ENCODE assay signal across 1 cellular context in genomic region chr1:223256034-223256433, GRCh38.
TF ChIP-seq lines count a peak whose summit lies in the region.

No MANE protein-coding gene starts in this region.

TF ChIP-seq in A549, 52 proteins besides CTCF, POLR2A, EP300 and RAD21 (continued from another document):
- TF ChIP-seq ZFP36 (IDR thresholded peaks at IDR 0.05; ENCODE audit: borderline replicate concordance, partially characterized antibody) (no peak), KDM5A (IDR thresholded peaks at IDR 0.05) (no peak), EHF (CRISPR knock-in tag; IDR thresholded peaks at IDR 0.05) (no peak), RCOR1 (IDR thresholded peaks at IDR 0.05; ENCODE audit: low read depth, low read length) (no peak), ELK1 (IDR thresholded peaks at IDR 0.05; ENCODE audit: low read depth, low read length) (no peak), CHD4 (IDR thresholded peaks at IDR 0.05; ENCODE audit: borderline replicate concordance) (no peak), PHF8 (IDR thresholded peaks at IDR 0.05; ENCODE audit: borderline replicate concordance, low read depth) (no peak), NR3C1 (IDR thresholded peaks at IDR 0.05) (no peak), MAZ (IDR thresholded peaks at IDR 0.05; ENCODE audit: borderline replicate concordance, low read depth, low read length) (no peak), NPAS2 (CRISPR knock-in tag; IDR thresholded peaks at IDR 0.05; ENCODE audit: borderline replicate concordance) (no peak), SREBF2 (IDR thresholded peaks at IDR 0.05) (no peak), HMGXB4 (CRISPR knock-in tag; IDR thresholded peaks at IDR 0.05; ENCODE audit: borderline replicate concordance) (no peak)
TF ChIP-seq in A549: peak in this region for 0.
